1 cellular context compared by ENCODE assay signal in the genomic region with DNA sequence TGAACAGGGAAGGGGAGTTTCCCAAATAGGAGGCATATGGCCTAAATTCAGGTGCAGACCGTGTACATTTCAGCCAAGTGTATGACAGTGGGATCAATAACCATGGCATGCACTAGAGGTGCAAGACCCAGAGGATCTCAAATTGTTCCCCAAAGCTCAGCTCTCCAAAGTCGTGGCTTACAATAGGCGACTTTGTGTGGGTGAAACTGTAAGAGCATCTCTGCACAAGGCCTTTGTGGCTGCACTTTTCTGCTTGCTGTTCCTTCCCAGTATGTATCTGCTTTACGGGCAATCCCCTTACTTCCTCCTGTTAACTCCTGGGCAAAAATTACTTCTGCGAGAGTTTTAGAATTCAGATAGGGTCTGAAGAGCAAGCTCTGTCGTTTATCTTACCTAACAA.
TF ChIP-seq lines count a peak whose summit lies in the region.

No MANE protein-coding gene starts in this region.

TF ChIP-seq in IMR-90, 13 proteins besides CTCF, POLR2A, EP300 and RAD21 (continued from another document):
- TF ChIP-seq SMC3 (IDR thresholded peaks at IDR 0.05; ENCODE audit: low read depth, low read length) (no peak), NFE2L2 (IDR thresholded peaks at IDR 0.05; ENCODE audit: low read depth, low read length) (no peak), MAZ (IDR thresholded peaks at IDR 0.05; ENCODE audit: borderline replicate concordance, low read depth, low read length) (no peak), BHLHE40 (IDR thresholded peaks at IDR 0.05; ENCODE audit: low read depth, low read length) (no peak), CEBPB (IDR thresholded peaks at IDR 0.05; ENCODE audit: low read depth, low read length) (no peak)
- TF ChIP-seq, protein P1, sequence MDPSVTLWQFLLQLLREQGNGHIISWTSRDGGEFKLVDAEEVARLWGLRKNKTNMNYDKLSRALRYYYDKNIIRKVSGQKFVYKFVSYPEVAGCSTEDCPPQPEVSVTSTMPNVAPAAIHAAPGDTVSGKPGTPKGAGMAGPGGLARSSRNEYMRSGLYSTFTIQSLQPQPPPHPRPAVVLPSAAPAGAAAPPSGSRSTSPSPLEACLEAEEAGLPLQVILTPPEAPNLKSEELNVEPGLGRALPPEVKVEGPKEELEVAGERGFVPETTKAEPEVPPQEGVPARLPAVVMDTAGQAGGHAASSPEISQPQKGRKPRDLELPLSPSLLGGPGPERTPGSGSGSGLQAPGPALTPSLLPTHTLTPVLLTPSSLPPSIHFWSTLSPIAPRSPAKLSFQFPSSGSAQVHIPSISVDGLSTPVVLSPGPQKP (IDR thresholded peaks at IDR 0.05; ENCODE audit: borderline replicate concordance, low read depth, low read length) = no peak
